In the genomic region with DNA sequence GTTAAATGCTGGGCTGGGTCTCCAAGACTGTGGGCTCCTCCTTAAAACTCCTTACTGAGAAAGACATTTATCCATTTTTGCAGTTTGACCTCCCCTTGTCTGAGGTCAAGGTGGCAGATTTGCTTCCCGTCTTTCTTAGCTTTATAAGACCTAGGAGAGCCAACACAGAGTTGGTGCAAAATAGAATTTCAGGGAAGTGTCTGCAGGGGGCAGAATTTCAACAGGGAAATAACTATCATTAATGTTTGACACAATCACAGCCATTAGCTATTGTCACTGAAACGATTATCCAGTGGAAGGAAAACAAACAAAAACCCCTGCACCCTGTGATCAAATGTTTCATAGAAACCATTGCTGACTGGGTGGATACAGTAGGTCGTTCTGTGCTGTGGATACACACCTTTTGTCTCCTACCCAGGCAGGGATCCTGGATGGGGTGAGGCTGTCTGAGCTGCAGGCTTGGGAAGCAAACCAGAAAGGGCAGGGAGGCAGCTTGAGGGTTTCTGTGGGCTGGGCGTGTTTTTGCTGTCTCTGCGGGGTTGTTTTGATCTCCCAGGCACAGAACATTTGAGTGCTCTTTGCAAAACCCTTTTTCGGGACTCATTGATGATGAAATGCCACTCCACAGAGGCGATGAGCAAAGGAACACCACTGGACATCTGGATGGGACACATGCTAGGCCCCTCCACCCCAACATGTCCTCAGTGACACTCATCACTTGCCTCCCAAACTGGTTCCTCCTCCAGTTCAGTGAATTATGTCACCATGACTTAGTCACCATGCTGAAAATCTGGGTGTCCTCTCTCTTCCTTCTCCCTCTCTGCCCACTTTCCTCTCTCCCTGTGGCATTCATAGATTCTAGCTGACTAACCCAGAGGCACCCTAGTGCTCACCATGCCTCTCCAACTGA, we compare ENCODE assay signal across 16 cellular contexts.
DNase-seq lines count a peak whose midpoint lies in the region; ATAC-seq, FAIRE-seq and TF ChIP-seq lines count a peak whose summit lies in the region.
"Had no signal": no experiment of that assay in that cellular context is flagged by ENCODE, and none has a peak within 500 bp of the region (broad histone marks: within the 10 kb centered on the region; RNA-seq: fewer than 3 reads in every experiment).

No MANE protein-coding gene starts in this region.

- BruUV-seq in A673 (replicated peaks; lab: Mats Ljungman, UMichigan), result no TSS peak

- peak overlapping the region in 1 of 2 donors; percentile 23 for H3K9ac ChIP-seq in kidney (ENCODE audit: low read length in 2 of 2)
- H3K9ac ChIP-seq: BLaER1 treated with 17β-estradiol and CSF1 and Interleukin-3, amounts not matched to agents 10 nM and 100 nM had no signal

- H3K27ac ChIP-seq in A673 (ENCODE audit: low read depth, low read length, poor library complexity, severe bottlenecking), result no peak overlapping the region
- no peak overlapping the region for H3K27ac ChIP-seq in GM23338 (ENCODE audit: low read depth)
- H3K27ac ChIP-seq in kidney (ENCODE audit: low read depth in 2 of 2, low read length in 2 of 2), result peak overlapping the region; percentile 55 to 68
- H3K27ac ChIP-seq: BLaER1 treated with 17β-estradiol and CSF1 and Interleukin-3, amounts not matched to agents 10 nM and 100 nM; SK-N-MC had no signal

- no peaks in the 10 kb centered on the region for H3K36me3 ChIP-seq in A673 (ENCODE audit: insufficient read depth, low read length, poor library complexity, severe bottlenecking)
- no peaks in the 10 kb centered on the region for H3K36me3 ChIP-seq in GM23338 (ENCODE audit: insufficient read depth)
- no peaks in the 10 kb centered on the region for H3K36me3 ChIP-seq in kidney (ENCODE audit: control insufficient read depth in 1 of 2, insufficient read depth in 2 of 2, low read length in 2 of 2)
- H3K36me3 ChIP-seq: BLaER1 treated with 17β-estradiol and CSF1 and Interleukin-3, amounts not matched to agents 10 nM and 100 nM had no signal

- H3K4me2 ChIP-seq in GM23338, result no peak overlapping the region

- H3K27me3 ChIP-seq in A673 (replicated peaks; ENCODE audit: insufficient read depth, low read depth, low read length, poor library complexity) (no peaks in the 10 kb centered on the region), GM23338 (ENCODE audit: insufficient read depth) (peaks cover 73% of the 10 kb centered on the region)
- H3K27me3 ChIP-seq: BLaER1 treated with 17β-estradiol and CSF1 and Interleukin-3, amounts not matched to agents 10 nM and 100 nM had no signal

- no peaks in the 10 kb centered on the region for H3K36me3 Mint-ChIP-seq in GM23338 (ENCODE audit: low read depth)
- no peaks in the 10 kb centered on the region for H3K36me3 Mint-ChIP-seq in stimulated activated memory B cell treated with anti-CD40 and anti-IgM and Interleukin-4, amounts not matched to agents 10 μg/mL and 1 μg/mL and 100 μg/mL, for 72 hours

- no peaks in the 10 kb centered on the region for H3K9me3 ChIP-seq in A673 (ENCODE audit: low read depth, low read length, poor library complexity, severe bottlenecking)
- H3K9me3 ChIP-seq in kidney (ENCODE audit: control insufficient read depth in 1 of 2, low read length in 2 of 2), result no peaks in the 10 kb centered on the region
- H3K9me3 ChIP-seq: BLaER1 treated with 17β-estradiol and CSF1 and Interleukin-3, amounts not matched to agents 10 nM and 100 nM had no signal

- no peak overlapping the region for H3K27ac Mint-ChIP-seq in GM23338
- H3K27ac Mint-ChIP-seq in stimulated activated memory B cell treated with anti-CD40 and anti-IgM and Interleukin-4, amounts not matched to agents 10 μg/mL and 1 μg/mL and 100 μg/mL, for 72 hours, result no peak overlapping the region
- H3K27ac Mint-ChIP-seq: stimulated activated naive CD8-positive, alpha-beta T cell treated with anti-CD3 and anti-CD28 coated beads, Interleukin-15, Interleukin-2, amounts not matched to agents 100 ng/mL and 50 ng/mL, for 24 hours had no signal

- H3K4me1 ChIP-seq in A673 (ENCODE audit: insufficient read depth, low read length, poor library complexity, severe bottlenecking), result no peaks in the 10 kb centered on the region
- no peaks in the 10 kb centered on the region for H3K4me1 ChIP-seq in GM23338 (ENCODE audit: insufficient read depth)
- peaks cover 5 to 39% of the 10 kb centered on the region in 2 donors for H3K4me1 ChIP-seq in kidney (ENCODE audit: control insufficient read depth in 1 of 2, insufficient read depth in 1 of 2, low read depth in 1 of 2, low read length in 2 of 2)

- H3K27me3 Mint-ChIP-seq in GM23338 (ENCODE audit: insufficient read depth, low read depth, poor library complexity), result peaks cover 47% of the 10 kb centered on the region
- peaks cover 45% of the 10 kb centered on the region for H3K27me3 Mint-ChIP-seq in stimulated activated memory B cell treated with anti-CD40 and anti-IgM and Interleukin-4, amounts not matched to agents 10 μg/mL and 1 μg/mL and 100 μg/mL, for 72 hours

- H4K20me1 ChIP-seq in GM23338 (replicated peaks; ENCODE audit: insufficient read depth), result no peaks in the 10 kb centered on the region; the same call in 1 of the 2 replicates
- H4K20me1 ChIP-seq: BLaER1 treated with 17β-estradiol and CSF1 and Interleukin-3, amounts not matched to agents 10 nM and 100 nM had no signal

- DNase-seq in A673 (ENCODE audit: low spot score), result peak; percentile 24
- peak; percentile 45 for DNase-seq in GM23338 (ENCODE audit: low spot score)
- peak; percentile 26 for DNase-seq in RCC 7860 (ENCODE audit: low spot score)
- DNase-seq in kidney, result no peak
- DNase-seq in activated T-cell treated with anti-CD3 and anti-CD28 coated beads, Interleukin-2, amount 50 U/mL, for 1 hour, result no peak
- DNase-seq: aorta, midbrain, NCI-H1694 had no signal

- H3K4me1 Mint-ChIP-seq in GM23338, result no peaks in the 10 kb centered on the region
- no peaks in the 10 kb centered on the region for H3K4me1 Mint-ChIP-seq in stimulated activated memory B cell treated with anti-CD40 and anti-IgM and Interleukin-4, amounts not matched to agents 10 μg/mL and 1 μg/mL and 100 μg/mL, for 72 hours

- H3K9me2 ChIP-seq in GM23338 (ENCODE audit: insufficient read depth), result no peaks in the 10 kb centered on the region

- ATAC-seq in GM23338, result peak; percentile 84
- ATAC-seq in GM21447 (IDR thresholded peaks at IDR 0.05; ENCODE audit: unreplicated experiment), result no peak
- no peak for ATAC-seq in stimulated activated memory B cell treated with anti-CD40 and anti-IgM and Interleukin-4, amounts not matched to agents 10 μg/mL and 1 μg/mL and 100 μg/mL, for 72 hours
- no peak for ATAC-seq in HG02623 (IDR thresholded peaks at IDR 0.05; ENCODE audit: unreplicated experiment)

- POLR2A ChIA-PET in A673 (lab: Charles Lee; ENCODE audit: low non-redundant PET), result no interaction called here

- CTCF ChIA-PET in A673 (lab: Charles Lee), result interaction anchor here (1.1 kb wide), 1 partner anchor 236 kb away, joined by 7 read pairs; no protein-coding TSS in a partner anchor

- H3K9me3 Mint-ChIP-seq in GM23338, result no peaks in the 10 kb centered on the region; the same call in 2 of the 3 replicates
- H3K9me3 Mint-ChIP-seq in stimulated activated memory B cell treated with anti-CD40 and anti-IgM and Interleukin-4, amounts not matched to agents 10 μg/mL and 1 μg/mL and 100 μg/mL, for 72 hours, result no peaks in the 10 kb centered on the region
- H3K9me3 Mint-ChIP-seq: stimulated activated naive CD8-positive, alpha-beta T cell treated with anti-CD3 and anti-CD28 coated beads, Interleukin-15, Interleukin-2, amounts not matched to agents 100 ng/mL and 50 ng/mL, for 24 hours had no signal

- FAIRE-seq in RCC 7860 (lab: Jason Lieb, UNC) (no peak), kidney (lab: Jason Lieb, UNC) (no peak)
- FAIRE-seq: frontal cortex, GM18507 had no signal

- no peaks in the 10 kb centered on the region for H3K79me2 ChIP-seq in GM23338 (replicated peaks; ENCODE audit: insufficient read depth)

- TF ChIP-seq CTCF in A673 (conservative IDR thresholded peaks at IDR 0.05; ENCODE audit: low read depth, low read length) (peak; percentile 53), GM23338 (conservative IDR thresholded peaks at IDR 0.05; ENCODE audit: low read depth in 2 of 2) (peak; percentile 50 to 68), kidney (IDR thresholded peaks at IDR 0.05; ENCODE audit: borderline replicate concordance, extremely low read depth, insufficient read depth) (peak; percentile 28)

- H3F3A ChIP-seq in GM23338 (replicated peaks; ENCODE audit: low read depth), result no peaks in the 10 kb centered on the region

- no peak overlapping the region for H2AFZ ChIP-seq in GM23338

- no peak overlapping the region for H3K4me3 Mint-ChIP-seq in GM23338
- no peak overlapping the region for H3K4me3 Mint-ChIP-seq in stimulated activated memory B cell treated with anti-CD40 and anti-IgM and Interleukin-4, amounts not matched to agents 10 μg/mL and 1 μg/mL and 100 μg/mL, for 72 hours
- H3K4me3 Mint-ChIP-seq: stimulated activated naive CD8-positive, alpha-beta T cell treated with anti-CD3 and anti-CD28 coated beads, Interleukin-15, Interleukin-2, amounts not matched to agents 100 ng/mL and 50 ng/mL, for 24 hours had no signal

- no peak overlapping the region for H3K4me3 ChIP-seq in A673 (ENCODE audit: low read depth, low read length, poor library complexity, severe bottlenecking)
- H3K4me3 ChIP-seq in GM23338, result no peak overlapping the region
- no peak overlapping the region for H3K4me3 ChIP-seq in kidney (ENCODE audit: low read length in 2 of 2)
- H3K4me3 ChIP-seq: BLaER1 treated with 17β-estradiol and CSF1 and Interleukin-3, amounts not matched to agents 10 nM and 100 nM; SK-N-MC had no signal

- intact Hi-C loops in A673 (cut with micrococcal nuclease; ENCODE audit: unreplicated experiment), result no loop called here
- intact Hi-C loops in kidney (cut with DNase I), result no loop called here

TF ChIP-seq in GM23338, 12 proteins besides CTCF, POLR2A, EP300 and RAD21 (continues in another document):
- TF ChIP-seq EZH2phosphoT487 (IDR thresholded peaks at IDR 0.05; ENCODE audit: unreplicated experiment), result no peak

Comparison
In these comparisons a context has a peak if more than half of its experiments do, and no peak if none do; other contexts are left out.
1. DNase-seq: peak in A673 (single experiment), GM23338 (single experiment) and RCC 7860 (single experiment); none in kidney (single experiment) and activated T-cell treated with anti-CD3 and anti-CD28 coated beads, Interleukin-2, amount 50 U/mL, for 1 hour (single experiment).
2. H3K27ac ChIP-seq: peak in kidney (2 of 2); none in A673 (single experiment) and GM23338 (single experiment).
3. Peak in every context shown above with its lines, with median percentiles within 50 percentile points of each other: CTCF ChIP-seq.